In the genomic region with DNA sequence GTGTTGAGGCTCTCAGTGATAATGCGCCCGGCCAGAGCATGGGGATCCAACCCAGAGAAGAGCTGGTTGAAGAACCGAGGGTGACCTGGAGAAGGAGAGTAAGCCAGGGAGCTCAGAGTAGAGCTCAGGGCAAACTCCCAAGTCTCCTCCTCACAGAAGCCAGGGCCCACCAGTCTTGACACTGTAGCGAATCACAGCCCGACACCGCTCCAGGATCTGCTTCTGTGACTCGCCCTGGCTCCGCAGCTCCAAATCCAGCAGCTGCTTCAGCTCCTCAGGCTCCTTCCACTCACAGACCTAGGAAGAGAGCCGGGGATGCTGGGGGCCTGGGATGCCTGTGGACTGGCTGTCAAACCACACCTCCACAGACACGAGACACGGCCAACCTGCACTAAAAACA, we compare ENCODE assay signal across 1 cellular context.
TF ChIP-seq lines count a peak whose summit lies in the region.

No MANE protein-coding gene starts in this region.

TF ChIP-seq in IMR-90, 13 proteins besides CTCF, POLR2A, EP300 and RAD21:
- TF ChIP-seq RCOR1 (IDR thresholded peaks at IDR 0.05; ENCODE audit: insufficient replicate concordance, low read length) (no peak), RFX5 (IDR thresholded peaks at IDR 0.05; ENCODE audit: low read depth, low read length) (no peak), SMC3 (IDR thresholded peaks at IDR 0.05; ENCODE audit: low read depth, low read length) (no peak)
